13 cellular contexts compared by ENCODE assay signal in genomic region chr6:119738425-119738824, GRCh38.
A peak's percentile ranks its signal among the peaks of the same experiment; 100 is the strongest.
DNase-seq lines count a peak whose midpoint lies in the region; ATAC-seq and TF ChIP-seq lines count a peak whose summit lies in the region.
"Had no signal": no experiment of that assay in that cellular context is flagged by ENCODE, and none has a peak within 500 bp of the region (broad histone marks: within the 10 kb centered on the region; RNA-seq: fewer than 3 reads in every experiment).

No MANE protein-coding gene starts in this region.

- no peak for TF ChIP-seq CTCF in OCI-LY7 (conservative IDR thresholded peaks at IDR 0.05; ENCODE audit: low read length)
- no peak for TF ChIP-seq CTCF in CD8-positive, alpha-beta T cell (IDR thresholded peaks at IDR 0.05)

- peak; percentile 6 for DNase-seq in HCEC 1CT
- no peak for DNase-seq in OCI-LY7 (ENCODE audit: low spot score)
- DNase-seq in myocyte (ENCODE audit: low read depth) = peak; percentile 13
- DNase-seq in NK-92 (lab: John Stamatoyannopoulos, UW; ENCODE audit: unreplicated experiment) = no peak
- DNase-seq in CD8-positive, alpha-beta T cell = no peak
- DNase-seq in GM19238 (ENCODE audit: insufficient read length, low spot score) = no peak
- DNase-seq: DMS53, H7 had no signal

- H3K9me3 Mint-ChIP-seq in CD8-positive, alpha-beta T cell = no peaks in the 10 kb centered on the region
- H3K9me3 Mint-ChIP-seq: CD14-positive monocyte, GM23338, IgD-negative memory B cell had no signal

- peak; percentile 40 for ATAC-seq in GM18520 (IDR thresholded peaks at IDR 0.05; ENCODE audit: unreplicated experiment)
- ATAC-seq in CD8-positive, alpha-beta T cell = no peak
- ATAC-seq: A549, GM23338 had no signal

- H4K20me1 ChIP-seq in OCI-LY7 (ENCODE audit: insufficient read depth, low read length) = no peaks in the 10 kb centered on the region

- no peak overlapping the region for H3K4me3 Mint-ChIP-seq in CD8-positive, alpha-beta T cell
- H3K4me3 Mint-ChIP-seq: CD14-positive monocyte, GM23338, IgD-negative memory B cell had no signal

- CTCF ChIA-PET in OCI-LY7 (lab: Charles Lee; ENCODE audit: unreplicated experiment) = no interaction called here
- CTCF ChIA-PET in CD8-positive, alpha-beta T cell (lab: Charles Lee) = no interaction called here

- no peaks in the 10 kb centered on the region for H3K36me3 Mint-ChIP-seq in CD8-positive, alpha-beta T cell
- H3K36me3 Mint-ChIP-seq: CD14-positive monocyte, IgD-negative memory B cell had no signal

- no peaks in the 10 kb centered on the region for H3K79me2 ChIP-seq in OCI-LY7 (ENCODE audit: insufficient read depth, low read depth, low read length)

- H3K36me3 ChIP-seq in OCI-LY7 (ENCODE audit: insufficient read depth, low read length) = no peaks in the 10 kb centered on the region
- no peaks in the 10 kb centered on the region for H3K36me3 ChIP-seq in CD8-positive, alpha-beta T cell (ENCODE audit: insufficient read depth, low read length)

- peaks cover 23% of the 10 kb centered on the region for H3K4me1 ChIP-seq in OCI-LY7 (ENCODE audit: insufficient read depth, low read length, poor library complexity, severe bottlenecking)
- no peaks in the 10 kb centered on the region for H3K4me1 ChIP-seq in CD8-positive, alpha-beta T cell (ENCODE audit: insufficient read depth, low read length)
- H3K4me1 ChIP-seq: A549 had no signal

- intact Hi-C loops in OCI-LY7 (cut with micrococcal nuclease; ENCODE audit: unreplicated experiment) = no loop called here
- intact Hi-C loops in CD8-positive, alpha-beta T cell (cut with DNase I, micrococcal nuclease) = loop anchor here in 1 of 2 experiments (5.0 kb wide), 1 partner anchor 1569 kb away; no protein-coding TSS in a partner anchor

- peaks cover 2% of the 10 kb centered on the region for H3K4me1 Mint-ChIP-seq in CD8-positive, alpha-beta T cell (ENCODE audit: low read depth)
- H3K4me1 Mint-ChIP-seq: GM23338 had no signal

- no peak overlapping the region for H3K27ac Mint-ChIP-seq in CD8-positive, alpha-beta T cell
- H3K27ac Mint-ChIP-seq: CD14-positive monocyte, GM23338, IgD-negative memory B cell had no signal

- POLR2A ChIA-PET in OCI-LY7 (lab: Charles Lee) = interaction anchor here (0.6 to 1.9 kb wide), 2 partner anchors 8 to 11 kb away, joined by 3 to 6 read pairs; no protein-coding TSS in a partner anchor
- POLR2A ChIA-PET in CD8-positive, alpha-beta T cell (lab: Charles Lee) = no interaction called here

- peak overlapping the region; percentile 29; the same call in 1 of the 2 replicates for H2AFZ ChIP-seq in OCI-LY7 (ENCODE audit: low read length)
- H2AFZ ChIP-seq: GM23338 had no signal

- no peaks in the 10 kb centered on the region for H3K9me3 ChIP-seq in OCI-LY7 (ENCODE audit: low read length)
- H3K9me3 ChIP-seq in CD8-positive, alpha-beta T cell (ENCODE audit: low read length) = no peaks in the 10 kb centered on the region
- H3K9me3 ChIP-seq: A549 had no signal

- H3K4me2 ChIP-seq in OCI-LY7 (ENCODE audit: low read length) = no peak overlapping the region
- H3K4me2 ChIP-seq: A549, GM23338 had no signal

- H3K4me3 ChIP-seq in OCI-LY7 (ENCODE audit: low read depth, low read length, poor library complexity, severe bottlenecking) = no peak overlapping the region
- H3K4me3 ChIP-seq in CD8-positive, alpha-beta T cell (ENCODE audit: low read depth, low read length) = no peak overlapping the region
- H3K4me3 ChIP-seq: A549, GM23338 had no signal

- no peak overlapping the region for H3K27ac ChIP-seq in OCI-LY7 (ENCODE audit: low read depth, low read length, poor library complexity, severe bottlenecking)
- no peak overlapping the region for H3K27ac ChIP-seq in CD8-positive, alpha-beta T cell (ENCODE audit: low read depth, low read length)
- H3K27ac ChIP-seq: A549 had no signal

- no peaks in the 10 kb centered on the region for H3K9me2 ChIP-seq in OCI-LY7 (ENCODE audit: insufficient read depth, low read length)

- peaks cover 7% of the 10 kb centered on the region for H3K27me3 Mint-ChIP-seq in CD8-positive, alpha-beta T cell (ENCODE audit: low read depth)

- H3K27me3 ChIP-seq in CD8-positive, alpha-beta T cell (ENCODE audit: insufficient read depth, low read length) = no peaks in the 10 kb centered on the region

- BruUV-seq in OCI-LY7 (replicated peaks; lab: Mats Ljungman, UMichigan) = no TSS peak

Comparison
In these comparisons a context has a peak if more than half of its experiments do, and no peak if none do; other contexts are left out.
1. DNase-seq: peak in HCEC 1CT (single experiment) and myocyte (single experiment); none in OCI-LY7 (single experiment), NK-92 (single experiment), CD8-positive, alpha-beta T cell (0 of 7) and GM19238 (single experiment).